In genomic region chr1:39954261-39954869, GRCh38 we compare ENCODE assay signal across 3 cellular contexts.
TF ChIP-seq lines count a peak whose summit lies in the region.

No MANE protein-coding gene starts in this region.

TF ChIP-seq in A549, 52 proteins besides CTCF, POLR2A, EP300 and RAD21 (continued from another document):
- no peak for TF ChIP-seq BCL3 (IDR thresholded peaks at IDR 0.05)
- TF ChIP-seq FOXS1 (CRISPR knock-in tag; IDR thresholded peaks at IDR 0.05) = no peak
TF ChIP-seq in A549: peak in this region for 0.

TF ChIP-seq in IMR-90, 13 proteins besides CTCF, POLR2A, EP300 and RAD21 (continued from another document):
- TF ChIP-seq ELK1 (IDR thresholded peaks at IDR 0.05; ENCODE audit: borderline replicate concordance, low read depth, low read length) = no peak
- no peak for TF ChIP-seq NFE2L2 (IDR thresholded peaks at IDR 0.05; ENCODE audit: low read depth, low read length)
- TF ChIP-seq CEBPB (IDR thresholded peaks at IDR 0.05; ENCODE audit: low read depth, low read length) = no peak

TF ChIP-seq in HEK293T, 16 proteins besides CTCF, POLR2A, EP300 and RAD21 (continued from another document):
- TF ChIP-seq PKNOX1 (IDR thresholded peaks at IDR 0.05) = no peak
- TF ChIP-seq SP1 (IDR thresholded peaks at IDR 0.05) = no peak
- TF ChIP-seq BHLHE40 (IDR thresholded peaks at IDR 0.05; ENCODE audit: borderline replicate concordance) = no peak
- no peak for TF ChIP-seq TARDBP (IDR thresholded peaks at IDR 0.05)
